23 cellular contexts compared by ENCODE assay signal in the genomic region with DNA sequence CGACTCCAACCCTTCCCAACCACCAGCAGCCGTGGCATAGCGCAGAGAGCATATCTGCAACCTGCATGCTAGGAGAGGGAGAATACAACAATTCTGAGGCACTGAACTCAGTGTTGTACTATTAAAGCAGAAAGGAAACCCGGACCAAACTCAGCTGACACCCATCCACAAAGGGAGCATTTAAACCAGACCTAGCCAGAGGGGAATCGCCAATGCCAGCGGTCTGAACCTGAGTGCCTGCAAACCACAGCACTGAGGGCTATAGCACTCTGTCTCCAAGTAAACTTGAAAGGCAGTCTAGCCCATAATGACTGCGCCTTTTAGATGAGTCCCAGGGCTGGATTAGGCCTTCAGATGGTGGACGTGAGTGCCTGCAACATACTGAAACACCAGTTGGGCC.
"Had no signal": no experiment of that assay in that cellular context is flagged by ENCODE, and none has a peak within 500 bp of the region (broad histone marks: within the 10 kb centered on the region; RNA-seq: fewer than 3 reads in every experiment).

No MANE protein-coding gene starts in this region.

- H3K27ac Mint-ChIP-seq: natural killer cell treated with Interleukin-12 subunit alpha and Interleukin-12 subunit beta and Interleukin-15 and Interleukin-18, amount 100 ng/mL, for 72 hours; nephron progenitor cell; progenitor cell of endocrine pancreas; stimulated activated effector memory CD8-positive, alpha-beta T cell treated with anti-CD3 and anti-CD28 coated beads, Interleukin-12 subunit alpha, Interleukin-12 subunit beta, amount 100 ng/mL, for 72 hours; stimulated activated naive B cell treated with anti-CD40 and anti-IgM and Interleukin-4, amounts not matched to agents 10 μg/mL and 1 μg/mL and 100 μg/mL, for 72 hours; stimulated activated naive CD8-positive, alpha-beta T cell treated with anti-CD3 and anti-CD28 coated beads, Interleukin-15, Interleukin-2, amounts not matched to agents 100 ng/mL and 50 ng/mL, for 24 hours had no signal

- H3K36me3 Mint-ChIP-seq: stimulated activated effector memory CD8-positive, alpha-beta T cell treated with anti-CD3 and anti-CD28 coated beads, Interleukin-12 subunit alpha, Interleukin-12 subunit beta, amount 100 ng/mL, for 72 hours; stimulated activated naive B cell treated with anti-CD40 and anti-IgM and Interleukin-4, amounts not matched to agents 10 μg/mL and 1 μg/mL and 100 μg/mL, for 72 hours had no signal

- ATAC-seq: natural killer cell treated with Interleukin-12 subunit alpha and Interleukin-12 subunit beta and Interleukin-15 and Interleukin-18, amount 100 ng/mL, for 72 hours; psoas muscle; right cardiac atrium; right lobe of liver; stimulated activated effector memory CD8-positive, alpha-beta T cell treated with anti-CD3 and anti-CD28 coated beads, Interleukin-12 subunit alpha, Interleukin-12 subunit beta, amount 100 ng/mL, for 72 hours had no signal

- H3K27me3 Mint-ChIP-seq: natural killer cell treated with Interleukin-12 subunit alpha and Interleukin-12 subunit beta and Interleukin-15 and Interleukin-18, amount 100 ng/mL, for 72 hours; progenitor cell of endocrine pancreas; stimulated activated naive B cell treated with anti-CD40 and anti-IgM and Interleukin-4, amounts not matched to agents 10 μg/mL and 1 μg/mL and 100 μg/mL, for 72 hours; stimulated activated naive CD8-positive, alpha-beta T cell treated with anti-CD3 and anti-CD28 coated beads, Interleukin-15, Interleukin-2, amounts not matched to agents 100 ng/mL and 50 ng/mL, for 24 hours had no signal

- DNase-seq: nephron progenitor cell; nucleus accumbens; posterior cingulate gyrus; psoas muscle; right cardiac atrium; right lobe of liver; sigmoid colon; small intestine; stimulated activated CD4-positive, alpha-beta T cell treated with anti-CD3 and anti-CD28 coated beads, Interleukin-15, amount 100 ng/mL, for 24 hours; stimulated activated CD4-positive, alpha-beta T cell treated with anti-CD3 and anti-CD28 coated beads, Interleukin-2, amount 100 ng/mL, for 24 hours; stimulated activated CD4-positive, alpha-beta T cell treated with anti-CD3 and anti-CD28 coated beads, Interleukin-2, amount 100 ng/mL, for 48 hours; stimulated activated CD4-positive, alpha-beta T cell treated with anti-CD3 and anti-CD28 coated beads, Interleukin-4, amount 100 ng/mL, for 24 hours; stimulated activated naive B cell treated with anti-CD40 and anti-IgM and Interleukin-4, amounts not matched to agents 10 μg/mL and 1 μg/mL and 100 μg/mL, for 72 hours; stimulated activated naive CD4-positive, alpha-beta T cell treated with Interleukin-2 at 50 U/mL for 16 hours; stomach; thyroid gland; trophoblast cell; upper lobe of left lung had no signal

- H3K4me1 Mint-ChIP-seq: nephron progenitor cell; neural crest cell; stimulated activated effector memory CD8-positive, alpha-beta T cell treated with anti-CD3 and anti-CD28 coated beads, Interleukin-12 subunit alpha, Interleukin-12 subunit beta, amount 100 ng/mL, for 72 hours; stimulated activated naive B cell treated with anti-CD40 and anti-IgM and Interleukin-4, amounts not matched to agents 10 μg/mL and 1 μg/mL and 100 μg/mL, for 72 hours had no signal

- H3K4me3 Mint-ChIP-seq: natural killer cell treated with Interleukin-12 subunit alpha and Interleukin-12 subunit beta and Interleukin-15 and Interleukin-18, amount 100 ng/mL, for 72 hours; nephron progenitor cell; neural crest cell; stimulated activated effector memory CD8-positive, alpha-beta T cell treated with anti-CD3 and anti-CD28 coated beads, Interleukin-12 subunit alpha, Interleukin-12 subunit beta, amount 100 ng/mL, for 72 hours; stimulated activated naive B cell treated with anti-CD40 and anti-IgM and Interleukin-4, amounts not matched to agents 10 μg/mL and 1 μg/mL and 100 μg/mL, for 72 hours; stimulated activated naive CD8-positive, alpha-beta T cell treated with anti-CD3 and anti-CD28 coated beads, Interleukin-15, Interleukin-2, amounts not matched to agents 100 ng/mL and 50 ng/mL, for 24 hours had no signal
